14 cellular contexts compared by ENCODE assay signal in genomic region chr6:90493332-90493731, GRCh38.
DNase-seq lines count a peak whose midpoint lies in the region; ATAC-seq and TF ChIP-seq lines count a peak whose summit lies in the region.
"Had no signal": no experiment of that assay in that cellular context is flagged by ENCODE, and none has a peak within 500 bp of the region (broad histone marks: within the 10 kb centered on the region; RNA-seq: fewer than 3 reads in every experiment).

No MANE protein-coding gene starts in this region.

- no peak overlapping the region for H3K4me2 ChIP-seq in mammary epithelial cell (ENCODE audit: insufficient read depth, low read depth, low read length)

- POLR2A ChIA-PET in MCF 10A (lab: Yijun Ruan, JAX) = no interaction called here

- no peaks in the 10 kb centered on the region for H3K27me3 ChIP-seq in mammary epithelial cell (ENCODE audit: insufficient read depth, low read length)
- H3K27me3 ChIP-seq: MG63, spleen had no signal

- no peaks in the 10 kb centered on the region for H3K27me3 Mint-ChIP-seq in MCF 10A (ENCODE audit: insufficient read depth, unreplicated experiment)

- peaks cover 6% of the 10 kb centered on the region for H3K4me1 Mint-ChIP-seq in MCF 10A (ENCODE audit: insufficient read depth, unreplicated experiment)
- H3K4me1 Mint-ChIP-seq: activated B cell treated with CpG ODN at 0.5 μM for 24 hours had no signal

- H3K4me3 ChIP-seq in mammary epithelial cell (replicated peaks in 1 of 3; ENCODE audit: insufficient read depth in 1 of 3, low read depth in 2 of 3, low read length in 3 of 3) (no peak overlapping the region), fibroblast of mammary gland (ENCODE audit: control insufficient read depth, low read depth, low read length) (no peak overlapping the region)
- H3K4me3 ChIP-seq: MG63, SK-N-MC, spleen had no signal

- in situ Hi-C loops in mammary epithelial cell (cut with MboI; ENCODE audit: low sequenced_read_pairs in 2 of 2) = no loop called here

- DNase-seq in mammary epithelial cell (peak; percentile 54), MCF 10A (ENCODE audit: unreplicated experiment) (no peak), fibroblast of mammary gland (ENCODE audit: low read depth) (peak; percentile 37), NCI-H2171 (lab: John Stamatoyannopoulos, UW) (no peak), T-helper 1 cell (no peak)
- DNase-seq: activated B cell treated with CpG ODN at 0.5 μM for 24 hours; activated T-cell treated with anti-CD3 and anti-CD28 coated beads, Interleukin-2, amount 50 U/mL, for 1 hour; MG63; midbrain; spleen had no signal

- H3K9ac ChIP-seq in mammary epithelial cell (ENCODE audit: insufficient read depth, low read length) = no peak overlapping the region

- H3K27ac ChIP-seq in mammary epithelial cell (ENCODE audit: insufficient read depth, low read depth, low read length) = no peak overlapping the region
- H3K27ac ChIP-seq: SK-N-MC, spleen had no signal

- BruUV-seq in mammary epithelial cell (replicated peaks; lab: Mats Ljungman, UMichigan) (no TSS peak), MCF 10A (replicated peaks; lab: Mats Ljungman, UMichigan) (no TSS peak)

- peak; percentile 45; the same call in 2 of the 3 replicates for ATAC-seq in SK-N-SH treated with all-trans-retinoic acid at 6 μM for 48 hours
- ATAC-seq in GM21619 (IDR thresholded peaks at IDR 0.05; ENCODE audit: unreplicated experiment) = no peak
- no peak for ATAC-seq in HG02759 (IDR thresholded peaks at IDR 0.05; ENCODE audit: unreplicated experiment)

- H4K20me1 ChIP-seq in mammary epithelial cell (ENCODE audit: insufficient read depth, low read length) = no peaks in the 10 kb centered on the region

- WGBS in mammary epithelial cell (ENCODE audit: low coverage, missing lambda C conversion rate) = 75% methylated on average over 2 of the region's 2 CpGs

- H3K79me2 ChIP-seq in mammary epithelial cell (ENCODE audit: insufficient read depth, low read length) = no peaks in the 10 kb centered on the region

- dilution Hi-C loops in mammary epithelial cell (cut with HindIII; ENCODE audit: low sequenced_read_pairs) = no loop called here

- no peaks in the 10 kb centered on the region for H3K9me3 Mint-ChIP-seq in MCF 10A (ENCODE audit: unreplicated experiment)
- H3K9me3 Mint-ChIP-seq: activated B cell treated with CpG ODN at 0.5 μM for 24 hours had no signal

- H3K36me3 ChIP-seq in mammary epithelial cell (ENCODE audit: insufficient read depth, low read length) = no peaks in the 10 kb centered on the region
- H3K36me3 ChIP-seq: MG63, spleen had no signal

- CTCF ChIA-PET in mammary epithelial cell (lab: Charles Lee; ENCODE audit: low non-redundant PET) = no interaction called here
- CTCF ChIA-PET in MCF 10A (lab: Yijun Ruan, JAX) = interaction anchor here (0.7 to 2.7 kb wide), 4 partner anchors 14 to 553 kb away, joined by 3 to 8 read pairs (median 8); no protein-coding TSS in a partner anchor

- TF ChIP-seq CTCF in mammary epithelial cell (conservative IDR thresholded peaks at IDR 0.05 in 1 of 2, IDR thresholded peaks at IDR 0.05 in 1 of 2; ENCODE audit: extremely low read depth in 1 of 2, insufficient read depth in 1 of 2, low read depth in 1 of 2, low read length in 2 of 2) (no peak), MCF 10A (IDR thresholded peaks at IDR 0.05; ENCODE audit: unreplicated experiment) (no peak), fibroblast of mammary gland (conservative IDR thresholded peaks at IDR 0.05; ENCODE audit: control insufficient read depth, insufficient read depth, low read depth, low read length) (no peak)

- H3K4me1 ChIP-seq in mammary epithelial cell (ENCODE audit: insufficient read depth, low read length) = no peaks in the 10 kb centered on the region

- no peaks in the 10 kb centered on the region for H3K36me3 Mint-ChIP-seq in MCF 10A (ENCODE audit: insufficient read depth, unreplicated experiment)

- intact Hi-C loops in mammary epithelial cell (cut with micrococcal nuclease) (no loop called here), MCF 10A (cut with micrococcal nuclease) (no loop called here)

- H3K27ac Mint-ChIP-seq in MCF 10A (ENCODE audit: low read depth, unreplicated experiment) = no peak overlapping the region
- H3K27ac Mint-ChIP-seq: activated B cell treated with CpG ODN at 0.5 μM for 24 hours had no signal

- H3K4me3 Mint-ChIP-seq in MCF 10A (ENCODE audit: unreplicated experiment) = no peak overlapping the region
- H3K4me3 Mint-ChIP-seq: activated B cell treated with CpG ODN at 0.5 μM for 24 hours had no signal

- H2AFZ ChIP-seq in mammary epithelial cell (ENCODE audit: low read depth, low read length) = no peak overlapping the region

- H3K9me3 ChIP-seq in mammary epithelial cell (replicated peaks; ENCODE audit: insufficient read depth, low read length) = no peaks in the 10 kb centered on the region
- H3K9me3 ChIP-seq: MG63, spleen had no signal

TF ChIP-seq in SK-N-SH treated with all-trans-retinoic acid at 6 μM for 48 hours, 23 proteins besides CTCF, POLR2A, EP300 and RAD21:
- TF ChIP-seq OSR1 (CRISPR knock-in tag; IDR thresholded peaks at IDR 0.05) (no peak), ISL1 (CRISPR knock-in tag; IDR thresholded peaks at IDR 0.05) (no peak), TOX (CRISPR knock-in tag; IDR thresholded peaks at IDR 0.05; ENCODE audit: borderline replicate concordance) (no peak), CREB5 (CRISPR knock-in tag; IDR thresholded peaks at IDR 0.05; ENCODE audit: low read depth) (no peak), GLIS3 (CRISPR knock-in tag; IDR thresholded peaks at IDR 0.05) (no peak), ESRRG (CRISPR knock-in tag; IDR thresholded peaks at IDR 0.05) (no peak)
- TF ChIP-seq, protein P1, sequence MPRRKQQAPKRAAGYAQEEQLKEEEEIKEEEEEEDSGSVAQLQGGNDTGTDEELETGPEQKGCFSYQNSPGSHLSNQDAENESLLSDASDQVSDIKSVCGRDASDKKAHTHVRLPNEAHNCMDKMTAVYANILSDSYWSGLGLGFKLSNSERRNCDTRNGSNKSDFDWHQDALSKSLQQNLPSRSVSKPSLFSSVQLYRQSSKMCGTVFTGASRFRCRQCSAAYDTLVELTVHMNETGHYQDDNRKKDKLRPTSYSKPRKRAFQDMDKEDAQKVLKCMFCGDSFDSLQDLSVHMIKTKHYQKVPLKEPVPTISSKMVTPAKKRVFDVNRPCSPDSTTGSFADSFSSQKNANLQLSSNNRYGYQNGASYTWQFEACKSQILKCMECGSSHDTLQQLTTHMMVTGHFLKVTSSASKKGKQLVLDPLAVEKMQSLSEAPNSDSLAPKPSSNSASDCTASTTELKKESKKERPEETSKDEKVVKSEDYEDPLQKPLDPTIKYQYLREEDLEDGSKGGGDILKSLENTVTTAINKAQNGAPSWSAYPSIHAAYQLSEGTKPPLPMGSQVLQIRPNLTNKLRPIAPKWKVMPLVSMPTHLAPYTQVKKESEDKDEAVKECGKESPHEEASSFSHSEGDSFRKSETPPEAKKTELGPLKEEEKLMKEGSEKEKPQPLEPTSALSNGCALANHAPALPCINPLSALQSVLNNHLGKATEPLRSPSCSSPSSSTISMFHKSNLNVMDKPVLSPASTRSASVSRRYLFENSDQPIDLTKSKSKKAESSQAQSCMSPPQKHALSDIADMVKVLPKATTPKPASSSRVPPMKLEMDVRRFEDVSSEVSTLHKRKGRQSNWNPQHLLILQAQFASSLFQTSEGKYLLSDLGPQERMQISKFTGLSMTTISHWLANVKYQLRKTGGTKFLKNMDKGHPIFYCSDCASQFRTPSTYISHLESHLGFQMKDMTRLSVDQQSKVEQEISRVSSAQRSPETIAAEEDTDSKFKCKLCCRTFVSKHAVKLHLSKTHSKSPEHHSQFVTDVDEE (CRISPR knock-in tag; IDR thresholded peaks at IDR 0.05) = no peak
- TF ChIP-seq, protein P2, sequence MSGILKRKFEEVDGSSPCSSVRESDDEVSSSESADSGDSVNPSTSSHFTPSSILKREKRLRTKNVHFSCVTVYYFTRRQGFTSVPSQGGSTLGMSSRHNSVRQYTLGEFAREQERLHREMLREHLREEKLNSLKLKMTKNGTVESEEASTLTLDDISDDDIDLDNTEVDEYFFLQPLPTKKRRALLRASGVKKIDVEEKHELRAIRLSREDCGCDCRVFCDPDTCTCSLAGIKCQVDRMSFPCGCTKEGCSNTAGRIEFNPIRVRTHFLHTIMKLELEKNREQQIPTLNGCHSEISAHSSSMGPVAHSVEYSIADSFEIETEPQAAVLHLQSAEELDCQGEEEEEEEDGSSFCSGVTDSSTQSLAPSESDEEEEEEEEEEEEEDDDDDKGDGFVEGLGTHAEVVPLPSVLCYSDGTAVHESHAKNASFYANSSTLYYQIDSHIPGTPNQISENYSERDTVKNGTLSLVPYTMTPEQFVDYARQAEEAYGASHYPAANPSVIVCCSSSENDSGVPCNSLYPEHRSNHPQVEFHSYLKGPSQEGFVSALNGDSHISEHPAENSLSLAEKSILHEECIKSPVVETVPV (CRISPR knock-in tag; IDR thresholded peaks at IDR 0.05) = no peak

Comparison
In these comparisons a context has a peak if more than half of its experiments do, and no peak if none do; other contexts are left out.
1. DNase-seq: peak in mammary epithelial cell (single experiment) and fibroblast of mammary gland (single experiment); none in MCF 10A (single experiment), NCI-H2171 (single experiment) and T-helper 1 cell (0 of 5).